Comparison of ENCODE assay signal across 9 cellular contexts in the genomic region with DNA sequence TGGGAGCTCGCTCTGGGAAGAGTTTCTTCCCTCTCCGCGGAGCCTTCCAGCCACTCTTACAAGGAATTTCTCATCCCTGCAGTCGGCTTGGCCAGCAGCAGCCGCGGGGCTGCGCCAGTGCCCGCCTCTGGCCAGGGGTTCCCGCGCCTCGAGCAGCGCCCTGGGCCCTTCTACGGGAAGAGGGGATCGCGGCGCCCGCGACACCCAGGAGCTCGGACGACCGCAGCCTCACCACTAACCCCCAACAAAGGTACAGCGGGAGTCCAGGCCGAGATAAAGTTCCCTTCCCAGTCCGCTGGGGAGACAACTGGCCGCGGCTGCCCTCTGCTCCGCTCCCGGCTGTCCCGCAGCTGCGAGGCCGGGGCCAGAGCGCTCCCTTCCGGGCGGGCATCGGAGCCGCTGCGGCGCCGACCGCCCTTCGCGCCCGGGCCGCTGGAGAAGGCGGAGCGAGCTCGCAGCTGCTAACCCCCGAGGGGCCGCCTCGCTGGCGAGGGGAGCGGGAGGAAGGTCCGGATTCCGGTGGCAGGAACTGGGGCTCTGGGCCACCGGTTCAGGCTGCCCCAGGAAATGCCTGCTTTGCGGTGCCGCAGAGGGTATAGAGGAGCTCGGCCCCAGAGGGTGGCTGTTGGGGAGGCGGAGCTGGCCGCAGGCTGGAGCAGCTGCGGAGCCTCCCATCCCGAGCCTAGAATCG. TPM values are rescaled to one million over a fixed set of nuclear protein-coding genes. Genes with fewer than 3 reads are reported as not detected.
DNase-seq lines count a peak whose midpoint lies in the region; ATAC-seq, FAIRE-seq and TF ChIP-seq lines count a peak whose summit lies in the region.
"Had no signal": no experiment of that assay in that cellular context is flagged by ENCODE, and none has a peak within 500 bp of the region (broad histone marks: within the 10 kb centered on the region; RNA-seq: fewer than 3 reads in every experiment).

No MANE protein-coding gene starts in this region.

- peaks cover 45% of the 10 kb centered on the region for H3K4me1 Mint-ChIP-seq in activated CD8-positive, alpha-beta T cell treated with anti-CD3 and anti-CD28 coated beads, Interleukin-2, amount 10 ng/mL, durations not matched to agents 7 days and 5 days (ENCODE audit: low read depth)

- H3K36me3 Mint-ChIP-seq in activated CD8-positive, alpha-beta T cell treated with anti-CD3 and anti-CD28 coated beads, Interleukin-2, amount 10 ng/mL, durations not matched to agents 7 days and 5 days (ENCODE audit: low read depth): peaks cover 1% of the 10 kb centered on the region

- H3K9me3 ChIP-seq in cardiac muscle cell (ENCODE audit: low read depth) (no peaks in the 10 kb centered on the region), right atrium auricular region (no peaks in the 10 kb centered on the region), prostate gland (no peaks in the 10 kb centered on the region)
- H3K9me3 ChIP-seq: uterus had no signal

- no peak overlapping the region for H3K27ac Mint-ChIP-seq in activated CD8-positive, alpha-beta T cell treated with anti-CD3 and anti-CD28 coated beads, Interleukin-2, amount 10 ng/mL, durations not matched to agents 7 days and 5 days

- H3K27ac ChIP-seq in cardiac muscle cell (no peak overlapping the region), right atrium auricular region (no peak overlapping the region), foreskin keratinocyte (no peak overlapping the region), prostate gland (peak overlapping the region; percentile 38 to 55)
- H3K27ac ChIP-seq: uterus had no signal

- TF ChIP-seq CTCF in cardiac muscle cell (IDR thresholded peaks at IDR 0.05; ENCODE audit: low read depth, low read length) (peak; percentile 54), right atrium auricular region (IDR thresholded peaks at IDR 0.05) (peak in 1 of 2 donors; percentile 37), foreskin keratinocyte (conservative IDR thresholded peaks at IDR 0.05) (peak; percentile 60), prostate gland (IDR thresholded peaks at IDR 0.05) (peak in 2 of 4 experiments; percentile 21 to 37)

- CTCF ChIA-PET in activated CD8-positive, alpha-beta T cell treated with anti-CD3 and anti-CD28 coated beads, Interleukin-2, amount 10 ng/mL, durations not matched to agents 7 days and 5 days (lab: Charles Lee): interaction anchor here (0.8 to 1.7 kb wide), 7 partner anchors 12 to 702 kb away, joined by 3 to 5 read pairs (median 4); no protein-coding TSS in a partner anchor

- H3K4me3 ChIP-seq in cardiac muscle cell: peak overlapping the region; percentile 25
- peak overlapping the region in 1 of 2 donors; percentile 43 for H3K4me3 ChIP-seq in right atrium auricular region
- peak overlapping the region; percentile 34 for H3K4me3 ChIP-seq in prostate gland
- H3K4me3 ChIP-seq: uterus had no signal

- H3K4me3 Mint-ChIP-seq in activated CD8-positive, alpha-beta T cell treated with anti-CD3 and anti-CD28 coated beads, Interleukin-2, amount 10 ng/mL, durations not matched to agents 7 days and 5 days: peak overlapping the region; percentile 57

- no peaks in the 10 kb centered on the region for H3K4me1 ChIP-seq in cardiac muscle cell (ENCODE audit: low read depth)
- peaks cover 0 to 51% of the 10 kb centered on the region in 2 donors for H3K4me1 ChIP-seq in right atrium auricular region
- no peaks in the 10 kb centered on the region for H3K4me1 ChIP-seq in foreskin keratinocyte
- no peaks in the 10 kb centered on the region for H3K4me1 ChIP-seq in prostate gland (replicated peaks)

- WGBS in prostate gland: 1% methylated on average over 61 of the region's 63 CpGs

- peaks cover 59% of the 10 kb centered on the region for H3K27me3 Mint-ChIP-seq in activated CD8-positive, alpha-beta T cell treated with anti-CD3 and anti-CD28 coated beads, Interleukin-2, amount 10 ng/mL, durations not matched to agents 7 days and 5 days (ENCODE audit: low read depth)

- H3K27me3 ChIP-seq in cardiac muscle cell: peaks cover 74% of the 10 kb centered on the region
- H3K27me3 ChIP-seq in right atrium auricular region: peaks cover 27 to 46% of the 10 kb centered on the region in 2 donors
- peaks cover 73% of the 10 kb centered on the region for H3K27me3 ChIP-seq in foreskin keratinocyte
- peaks cover 21% of the 10 kb centered on the region for H3K27me3 ChIP-seq in prostate gland (replicated peaks; ENCODE audit: insufficient read depth)

- no peak for FAIRE-seq in GM19239 (lab: Jason Lieb, UNC)

- POLR2A ChIA-PET in activated CD8-positive, alpha-beta T cell treated with anti-CD3 and anti-CD28 coated beads, Interleukin-2, amount 10 ng/mL, durations not matched to agents 7 days and 5 days (lab: Charles Lee): interaction anchor here (1.0 to 2.4 kb wide), 2 partner anchors 131 to 227 kb away, joined by 3 to 6 read pairs; no protein-coding TSS in a partner anchor

- ATAC-seq in activated CD8-positive, alpha-beta T cell treated with anti-CD3 and anti-CD28 coated beads, Interleukin-2, amount 10 ng/mL, durations not matched to agents 7 days and 5 days: no peak
- peak; percentile 3 for ATAC-seq in foreskin keratinocyte

- intact Hi-C loops in prostate gland (cut with DNase I): no loop called here

- no peaks in the 10 kb centered on the region for H3K9me3 Mint-ChIP-seq in activated CD8-positive, alpha-beta T cell treated with anti-CD3 and anti-CD28 coated beads, Interleukin-2, amount 10 ng/mL, durations not matched to agents 7 days and 5 days (ENCODE audit: insufficient read depth)

- no peaks in the 10 kb centered on the region for H3K36me3 ChIP-seq in cardiac muscle cell
- no peaks in the 10 kb centered on the region for H3K36me3 ChIP-seq in right atrium auricular region
- H3K36me3 ChIP-seq in prostate gland: no peaks in the 10 kb centered on the region
- H3K36me3 ChIP-seq: uterus had no signal

- DNase-seq in cardiac muscle cell (ENCODE audit: low read depth in 1 of 2, low spot score in 1 of 2) (peak; percentile 66 to 84), right atrium auricular region (ENCODE audit: low spot score) (no peak), foreskin keratinocyte (no peak), prostate gland (ENCODE audit: low spot score) (no peak), NCI-H1436 treated with DMSO at 0.1 percent for 48 hours (lab: John Stamatoyannopoulos, UW) (no peak), NCI-H146 (lab: John Stamatoyannopoulos, UW) (no peak), GM19239 (ENCODE audit: insufficient read length, low spot score) (no peak)
- peak; percentile 49 for DNase-seq in activated CD8-positive, alpha-beta T cell treated with anti-CD3 and anti-CD28 coated beads, Interleukin-2, amount 10 ng/mL, durations not matched to agents 7 days and 5 days

- TF ChIP-seq POLR2A in prostate gland (IDR thresholded peaks at IDR 0.05): no peak

RNA-seq across cellular contexts. Expression of gene HS3ST3B1, which starts 3.6 kb away (rescaled TPM):
- total RNA-seq in cardiac muscle cell (4.9 and 7.9 TPM in 2 replicates), right atrium auricular region (1 to 10 TPM in 1 of 2 donors, under 1 TPM in 1; 0.78 to 2.8 TPM), foreskin keratinocyte (1.8 and 2.1 TPM in 2 replicates), prostate gland (1 to 10 TPM; 2.8 to 4.1 TPM)
- polyA plus RNA-seq in cardiac muscle cell (2.1 and 3.9 TPM in 2 replicates), foreskin keratinocyte (0.56 and 0.70 TPM in 2 replicates)
- total RNA-seq in activated CD8-positive, alpha-beta T cell treated with anti-CD3 and anti-CD28 coated beads, Interleukin-2, amount 10 ng/mL, durations not matched to agents 7 days and 5 days: 10 to 100 TPM in 1 of 2 experiments, 1 to 10 TPM in 1; 9.9 to 10.3 TPM

Comparison
In these comparisons a context has a peak if more than half of its experiments do, and no peak if none do; other contexts are left out.
1. DNase-seq: peak in cardiac muscle cell (2 of 2) and activated CD8-positive, alpha-beta T cell treated with anti-CD3 and anti-CD28 coated beads, Interleukin-2, amount 10 ng/mL, durations not matched to agents 7 days and 5 days (single experiment); none in right atrium auricular region (single experiment), foreskin keratinocyte (0 of 2), prostate gland (single experiment), NCI-H1436 treated with DMSO at 0.1 percent for 48 hours (single experiment), NCI-H146 (single experiment) and GM19239 (single experiment).
2. H3K27ac ChIP-seq: peak in prostate gland (2 of 2); none in cardiac muscle cell (single experiment), right atrium auricular region (0 of 2) and foreskin keratinocyte (single experiment).